In the genomic region with DNA sequence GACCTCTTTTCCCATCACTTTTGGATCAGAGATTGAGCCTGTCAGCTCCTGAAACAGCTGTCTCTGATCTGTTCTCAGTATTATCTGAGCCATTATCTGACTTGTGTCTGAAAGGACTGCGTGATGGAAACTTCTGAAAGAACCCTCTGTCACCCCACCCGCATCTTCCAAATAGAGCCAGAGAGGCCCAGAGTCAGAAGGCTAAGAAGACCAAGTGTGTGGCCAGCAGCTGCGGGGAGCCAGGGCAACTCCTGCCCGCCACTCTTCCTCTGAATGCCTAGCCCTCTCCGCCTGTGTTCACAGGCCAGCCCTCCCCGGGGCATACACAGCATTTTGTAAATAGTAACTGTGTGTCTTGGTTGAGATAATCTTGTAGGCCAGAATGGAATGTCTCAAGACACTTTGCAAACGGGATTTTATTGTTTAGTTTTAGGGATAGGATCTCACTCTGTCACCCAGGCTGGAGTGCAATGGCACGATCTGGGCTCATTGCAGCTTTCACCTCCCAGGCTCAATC, we compare ENCODE assay signal across 13 cellular contexts.
DNase-seq lines count a peak whose midpoint lies in the region; ATAC-seq and TF ChIP-seq lines count a peak whose summit lies in the region.
"Had no signal": no experiment of that assay in that cellular context is flagged by ENCODE, and none has a peak within 500 bp of the region (broad histone marks: within the 10 kb centered on the region; RNA-seq: fewer than 3 reads in every experiment).

No MANE protein-coding gene starts in this region.

- H3K27me3 Mint-ChIP-seq in WTC11 (ENCODE audit: low read depth) (peaks cover 18% of the 10 kb centered on the region), progenitor cell of endocrine pancreas (no peaks in the 10 kb centered on the region)

- CTCF ChIA-PET in WTC11 (lab: Charles Lee): no interaction called here
- CTCF ChIA-PET in OCI-LY7 (lab: Charles Lee; ENCODE audit: unreplicated experiment): no interaction called here

- DNase-seq in WTC11 (ENCODE audit: low spot score) (no peak), hepatocyte (ENCODE audit: low spot score) (peak; percentile 44), progenitor cell of endocrine pancreas (ENCODE audit: low spot score, unreplicated experiment) (no peak), OCI-LY7 (ENCODE audit: low spot score) (no peak), NCI-H1694 treated with DMSO at 0.1 percent for 48 hours (lab: John Stamatoyannopoulos, UW) (no peak), COR-L47 (lab: John Stamatoyannopoulos, UW) (no peak)
- DNase-seq: DMS53, KBM-7, NCI-H2029, psoas muscle had no signal

- peaks cover 14% of the 10 kb centered on the region for H3K79me2 ChIP-seq in hepatocyte
- H3K79me2 ChIP-seq in OCI-LY7 (ENCODE audit: insufficient read depth, low read depth, low read length): no peaks in the 10 kb centered on the region

- no peaks in the 10 kb centered on the region for H3K27me3 ChIP-seq in hepatocyte

- H3K4me1 Mint-ChIP-seq in WTC11 (peaks cover 24% of the 10 kb centered on the region), progenitor cell of endocrine pancreas (ENCODE audit: low read depth) (peaks cover 24% of the 10 kb centered on the region)

- H3K4me2 ChIP-seq in hepatocyte (peak overlapping the region; percentile 46), OCI-LY7 (ENCODE audit: low read length) (no peak overlapping the region)

- BruUV-seq in OCI-LY7 (replicated peaks; lab: Mats Ljungman, UMichigan): no TSS peak

- no peaks in the 10 kb centered on the region for H4K20me1 ChIP-seq in hepatocyte (ENCODE audit: insufficient read depth, poor library complexity, severe bottlenecking)
- no peaks in the 10 kb centered on the region for H4K20me1 ChIP-seq in OCI-LY7 (ENCODE audit: insufficient read depth, low read length)

- H3K27ac Mint-ChIP-seq in WTC11 (peak overlapping the region; percentile 66), progenitor cell of endocrine pancreas (peak overlapping the region; percentile 89)

- intact Hi-C loops in OCI-LY7 (cut with micrococcal nuclease; ENCODE audit: unreplicated experiment): no loop called here

- ATAC-seq in WTC11 (no peak), GM19351 (IDR thresholded peaks at IDR 0.05; ENCODE audit: unreplicated experiment) (no peak)

- no peaks in the 10 kb centered on the region for H3K36me3 ChIP-seq in hepatocyte (replicated peaks; ENCODE audit: insufficient read depth, low read depth)
- no peaks in the 10 kb centered on the region for H3K36me3 ChIP-seq in OCI-LY7 (ENCODE audit: insufficient read depth, low read length)
- H3K36me3 ChIP-seq: HAP-1 had no signal

- POLR2A ChIA-PET in WTC11 (lab: Charles Lee) (no interaction called here), OCI-LY7 (lab: Charles Lee) (interaction anchor here (0.6 kb wide), 1 partner anchor 29 kb away, joined by 3 read pairs; no protein-coding TSS in a partner anchor)

- H2AFZ ChIP-seq in hepatocyte (no peak overlapping the region), OCI-LY7 (ENCODE audit: low read length) (no peak overlapping the region)

- no peaks in the 10 kb centered on the region for H3K9me3 Mint-ChIP-seq in WTC11
- H3K9me3 Mint-ChIP-seq in progenitor cell of endocrine pancreas (ENCODE audit: low read depth): no peaks in the 10 kb centered on the region

- H3K4me3 ChIP-seq in hepatocyte (no peak overlapping the region), OCI-LY7 (ENCODE audit: low read depth, low read length, poor library complexity, severe bottlenecking) (no peak overlapping the region)
- H3K4me3 ChIP-seq: HAP-1, psoas muscle had no signal

- H3K36me3 Mint-ChIP-seq in WTC11: peaks cover 7% of the 10 kb centered on the region; the same call in 1 of the 2 replicates
- peaks cover 5% of the 10 kb centered on the region for H3K36me3 Mint-ChIP-seq in progenitor cell of endocrine pancreas (ENCODE audit: insufficient read depth)

- H3K9me3 ChIP-seq in hepatocyte (ENCODE audit: low read depth) (no peaks in the 10 kb centered on the region), OCI-LY7 (ENCODE audit: low read length) (no peaks in the 10 kb centered on the region)
- H3K9me3 ChIP-seq: HAP-1, psoas muscle had no signal

- H3K4me1 ChIP-seq in hepatocyte (ENCODE audit: insufficient read depth) (peaks cover 34% of the 10 kb centered on the region), OCI-LY7 (ENCODE audit: insufficient read depth, low read length, poor library complexity, severe bottlenecking) (peaks cover 7% of the 10 kb centered on the region)
- H3K4me1 ChIP-seq: HAP-1 had no signal

- H3K27ac ChIP-seq in 22Rv1: peak overlapping the region; percentile 67
- H3K27ac ChIP-seq in hepatocyte: peak overlapping the region; percentile 88
- no peak overlapping the region for H3K27ac ChIP-seq in OCI-LY7 (ENCODE audit: low read depth, low read length, poor library complexity, severe bottlenecking)
- H3K27ac ChIP-seq: psoas muscle had no signal

- no peak overlapping the region for H3K4me3 Mint-ChIP-seq in WTC11
- no peak overlapping the region for H3K4me3 Mint-ChIP-seq in progenitor cell of endocrine pancreas (ENCODE audit: low read depth)

- TF ChIP-seq CTCF in 22Rv1 (IDR thresholded peaks at IDR 0.05): no peak
- no peak for TF ChIP-seq CTCF in WTC11 (IDR thresholded peaks at IDR 0.05)
- TF ChIP-seq CTCF in hepatocyte (IDR thresholded peaks at IDR 0.05; ENCODE audit: poor library complexity): no peak
- no peak for TF ChIP-seq CTCF in progenitor cell of endocrine pancreas (IDR thresholded peaks at IDR 0.05; ENCODE audit: unreplicated experiment)
- no peak for TF ChIP-seq CTCF in OCI-LY7 (conservative IDR thresholded peaks at IDR 0.05; ENCODE audit: low read length)

- 39% methylated on average over 8 of the region's 8 CpGs for WGBS in hepatocyte (ENCODE audit: low lambda C conversion rate, missing lambda C conversion rate)

- H3K9me2 ChIP-seq in hepatocyte (replicated peaks; ENCODE audit: insufficient read depth): no peaks in the 10 kb centered on the region
- H3K9me2 ChIP-seq in OCI-LY7 (ENCODE audit: insufficient read depth, low read length): no peaks in the 10 kb centered on the region

TF ChIP-seq in WTC11, 78 proteins besides CTCF, POLR2A, EP300 and RAD21:
- no peak for TF ChIP-seq TEAD1 (CRISPR knock-in tag; IDR thresholded peaks at IDR 0.05)
- TF ChIP-seq MXD4 (CRISPR knock-in tag; IDR thresholded peaks at IDR 0.05; ENCODE audit: borderline replicate concordance): no peak
- no peak for TF ChIP-seq ZBTB21 (CRISPR knock-in tag; IDR thresholded peaks at IDR 0.05; ENCODE audit: borderline replicate concordance)
- TF ChIP-seq, protein P1, sequence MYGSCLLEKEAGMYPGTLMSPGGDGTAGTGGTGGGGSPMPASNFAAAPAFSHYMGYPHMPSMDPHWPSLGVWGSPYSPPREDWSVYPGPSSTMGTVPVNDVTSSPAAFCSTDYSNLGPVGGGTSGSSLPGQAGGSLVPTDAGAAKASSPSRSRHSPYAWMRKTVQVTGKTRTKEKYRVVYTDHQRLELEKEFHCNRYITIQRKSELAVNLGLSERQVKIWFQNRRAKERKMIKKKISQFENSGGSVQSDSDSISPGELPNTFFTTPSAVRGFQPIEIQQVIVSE (CRISPR knock-in tag; IDR thresholded peaks at IDR 0.05; ENCODE audit: borderline replicate concordance): no peak
- no peak for TF ChIP-seq ETV6 (CRISPR knock-in tag; IDR thresholded peaks at IDR 0.05)
- TF ChIP-seq, protein P2, sequence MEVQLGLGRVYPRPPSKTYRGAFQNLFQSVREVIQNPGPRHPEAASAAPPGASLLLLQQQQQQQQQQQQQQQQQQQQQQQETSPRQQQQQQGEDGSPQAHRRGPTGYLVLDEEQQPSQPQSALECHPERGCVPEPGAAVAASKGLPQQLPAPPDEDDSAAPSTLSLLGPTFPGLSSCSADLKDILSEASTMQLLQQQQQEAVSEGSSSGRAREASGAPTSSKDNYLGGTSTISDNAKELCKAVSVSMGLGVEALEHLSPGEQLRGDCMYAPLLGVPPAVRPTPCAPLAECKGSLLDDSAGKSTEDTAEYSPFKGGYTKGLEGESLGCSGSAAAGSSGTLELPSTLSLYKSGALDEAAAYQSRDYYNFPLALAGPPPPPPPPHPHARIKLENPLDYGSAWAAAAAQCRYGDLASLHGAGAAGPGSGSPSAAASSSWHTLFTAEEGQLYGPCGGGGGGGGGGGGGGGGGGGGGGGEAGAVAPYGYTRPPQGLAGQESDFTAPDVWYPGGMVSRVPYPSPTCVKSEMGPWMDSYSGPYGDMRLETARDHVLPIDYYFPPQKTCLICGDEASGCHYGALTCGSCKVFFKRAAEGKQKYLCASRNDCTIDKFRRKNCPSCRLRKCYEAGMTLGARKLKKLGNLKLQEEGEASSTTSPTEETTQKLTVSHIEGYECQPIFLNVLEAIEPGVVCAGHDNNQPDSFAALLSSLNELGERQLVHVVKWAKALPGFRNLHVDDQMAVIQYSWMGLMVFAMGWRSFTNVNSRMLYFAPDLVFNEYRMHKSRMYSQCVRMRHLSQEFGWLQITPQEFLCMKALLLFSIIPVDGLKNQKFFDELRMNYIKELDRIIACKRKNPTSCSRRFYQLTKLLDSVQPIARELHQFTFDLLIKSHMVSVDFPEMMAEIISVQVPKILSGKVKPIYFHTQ (CRISPR knock-in tag; IDR thresholded peaks at IDR 0.05): no peak
- TF ChIP-seq NFE2L1 (CRISPR knock-in tag; IDR thresholded peaks at IDR 0.05): no peak
- TF ChIP-seq GABPB1 (CRISPR knock-in tag; IDR thresholded peaks at IDR 0.05): no peak
- no peak for TF ChIP-seq HMGA2 (CRISPR knock-in tag; IDR thresholded peaks at IDR 0.05)
- no peak for TF ChIP-seq ZNF416 (CRISPR knock-in tag; IDR thresholded peaks at IDR 0.05)
